ENCODE assay signal across 20 cellular contexts in the genomic region with DNA sequence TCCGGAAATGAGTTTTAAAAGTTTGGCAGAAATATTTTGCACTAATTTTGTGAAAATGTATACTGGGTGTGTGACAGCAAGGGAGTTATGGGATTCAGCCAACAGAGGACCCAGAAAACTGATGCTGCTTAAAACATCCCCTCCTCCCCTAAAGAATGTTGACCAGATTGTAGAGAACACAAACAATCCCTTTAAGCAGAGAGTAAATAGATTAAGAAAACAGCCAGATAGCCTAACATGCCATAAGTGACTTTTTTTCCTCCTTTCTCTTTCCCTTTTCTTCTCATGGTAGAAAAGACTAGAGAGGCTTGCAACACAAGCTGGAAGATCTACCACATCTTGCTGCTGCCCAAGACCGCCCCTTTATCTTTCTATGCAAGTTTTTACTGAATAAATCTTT.
DNase-seq lines count a peak whose midpoint lies in the region; ATAC-seq and TF ChIP-seq lines count a peak whose summit lies in the region.
"Had no signal": no experiment of that assay in that cellular context is flagged by ENCODE, and none has a peak within 500 bp of the region (broad histone marks: within the 10 kb centered on the region; RNA-seq: fewer than 3 reads in every experiment).

No MANE protein-coding gene starts in this region.

- H2BK5ac ChIP-seq in H9 (ENCODE audit: insufficient read length, low read length) (no peak overlapping the region), trophoblast cell (ENCODE audit: low read depth, low read length, poor library complexity) (no peak overlapping the region)

- H3K27ac ChIP-seq in H9 (ENCODE audit: insufficient read length, low read depth, low read length): peak overlapping the region; percentile 86
- no peak overlapping the region for H3K27ac ChIP-seq in PC-9
- no peak overlapping the region for H3K27ac ChIP-seq in hepatocyte
- H3K27ac ChIP-seq in trophoblast cell (ENCODE audit: low read depth, low read length): peak overlapping the region; percentile 4
- H3K27ac ChIP-seq: coronary artery, heart left ventricle, pancreas had no signal

- no peaks in the 10 kb centered on the region for H3F3A ChIP-seq in PC-9 (ENCODE audit: insufficient read depth, low read depth)

- H3K9me3 Mint-ChIP-seq in H9: peaks cover 2 to 10% of the 10 kb centered on the region in 2 experiments; a peak in 4 of 5 replicates
- H3K9me3 Mint-ChIP-seq: stimulated activated memory B cell treated with anti-CD40 and anti-IgM and Interleukin-4, amounts not matched to agents 10 μg/mL and 1 μg/mL and 100 μg/mL, for 72 hours had no signal

- H3K4me3 ChIP-seq in PC-9: no peak overlapping the region
- H3K4me3 ChIP-seq in hepatocyte: no peak overlapping the region
- no peak overlapping the region for H3K4me3 ChIP-seq in trophoblast cell (ENCODE audit: low read depth, low read length)
- H3K4me3 ChIP-seq: coronary artery, heart left ventricle, pancreas, sigmoid colon had no signal

- H3K9me2 ChIP-seq in PC-9 (ENCODE audit: insufficient read depth): no peaks in the 10 kb centered on the region; the same call in 1 of the 2 replicates
- H3K9me2 ChIP-seq in hepatocyte (replicated peaks; ENCODE audit: insufficient read depth): no peaks in the 10 kb centered on the region

- H3K4me2 ChIP-seq in H9 (ENCODE audit: insufficient read depth, insufficient read length, low read length): no peak overlapping the region
- no peak overlapping the region for H3K4me2 ChIP-seq in PC-9
- H3K4me2 ChIP-seq in hepatocyte: peak overlapping the region; percentile 39
- no peak overlapping the region for H3K4me2 ChIP-seq in trophoblast cell (ENCODE audit: low read length)

- H3K9ac ChIP-seq in H9 (ENCODE audit: extremely low read depth, insufficient read length, low read length) (no peak overlapping the region), trophoblast cell (ENCODE audit: low read length) (no peak overlapping the region)

- peak overlapping the region; percentile 67 for H2BK12ac ChIP-seq in H9 (ENCODE audit: insufficient read length, low read depth, low read length)
- H2BK12ac ChIP-seq in trophoblast cell (ENCODE audit: low read length): no peak overlapping the region

- H3K36me3 ChIP-seq in PC-9 (ENCODE audit: low read depth): no peaks in the 10 kb centered on the region
- no peaks in the 10 kb centered on the region for H3K36me3 ChIP-seq in hepatocyte (replicated peaks; ENCODE audit: insufficient read depth, low read depth)
- H3K36me3 ChIP-seq in trophoblast cell (ENCODE audit: control insufficient read depth in 1 of 2, insufficient read depth in 2 of 2, low read length in 2 of 2): no peaks in the 10 kb centered on the region
- H3K36me3 ChIP-seq: heart left ventricle, pancreas, sigmoid colon had no signal

- peaks cover 36 to 46% of the 10 kb centered on the region in 2 experiments for H3K4me1 Mint-ChIP-seq in H9

- H3K4me3 Mint-ChIP-seq in H9: no peak overlapping the region
- H3K4me3 Mint-ChIP-seq: naive B cell; stimulated activated memory B cell treated with anti-CD40 and anti-IgM and Interleukin-4, amounts not matched to agents 10 μg/mL and 1 μg/mL and 100 μg/mL, for 72 hours had no signal

- H3K56ac ChIP-seq in H9 (ENCODE audit: insufficient read length, low read depth, low read length): no peak overlapping the region

- no peak overlapping the region for H4K12ac ChIP-seq in trophoblast cell (ENCODE audit: low read depth, low read length)

- no peak overlapping the region for H3K4ac ChIP-seq in H9 (ENCODE audit: low read depth, low read length)
- no peak overlapping the region for H3K4ac ChIP-seq in trophoblast cell (ENCODE audit: low read depth, low read length)

- H4K91ac ChIP-seq in H9 (ENCODE audit: insufficient read length, low read depth, low read length) (no peak overlapping the region), trophoblast cell (ENCODE audit: low read depth, low read length) (peak overlapping the region; percentile 5)

- H3K27me3 ChIP-seq in H9 (ENCODE audit: insufficient read depth, low read length): no peaks in the 10 kb centered on the region
- no peaks in the 10 kb centered on the region for H3K27me3 ChIP-seq in PC-9 (ENCODE audit: insufficient read depth, low read depth)
- no peaks in the 10 kb centered on the region for H3K27me3 ChIP-seq in hepatocyte
- no peaks in the 10 kb centered on the region for H3K27me3 ChIP-seq in trophoblast cell (ENCODE audit: insufficient read depth, low read length)
- H3K27me3 ChIP-seq: heart left ventricle, pancreas, sigmoid colon had no signal

- DNase-seq in H9 (no peak), PC-9 (no peak), hepatocyte (ENCODE audit: low spot score) (no peak), trophoblast cell (no peak)
- no peak for DNase-seq in effector CD4-positive, alpha-beta T cell
- DNase-seq in stimulated activated CD4-positive, alpha-beta T cell treated with anti-CD3 and anti-CD28 coated beads, Interleukin-1b, Interleukin-23, amount 100 ng/mL, for 48 hours: no peak
- DNase-seq: activated CD4-positive, alpha-beta T cell treated with anti-CD3 and anti-CD28 coated beads for 4 hours; GOT3; heart left ventricle; Kasumi-1; naive B cell; NCI-H1092 treated with DMSO at 0.1 percent for 48 hours; NCI-H2029 treated with DMSO at 0.1 percent for 48 hours; NCI-H446 treated with DMSO at 0.1 percent for 48 hours; pancreas; sigmoid colon had no signal

- H3K14ac ChIP-seq in H9 (ENCODE audit: insufficient read depth, low read length): no peak overlapping the region
- H3K14ac ChIP-seq in trophoblast cell (ENCODE audit: low read length): no peak overlapping the region

- H4K8ac ChIP-seq in H9 (replicated peaks; ENCODE audit: insufficient read length, low read depth, low read length) (no peak overlapping the region), trophoblast cell (ENCODE audit: low read depth, low read length) (no peak overlapping the region)

- TF ChIP-seq CTCF in H9 (conservative IDR thresholded peaks at IDR 0.05) (no peak), PC-9 (conservative IDR thresholded peaks at IDR 0.05) (no peak), hepatocyte (IDR thresholded peaks at IDR 0.05; ENCODE audit: poor library complexity) (no peak)

- peaks cover 3% of the 10 kb centered on the region; the same call in 1 of the 2 replicates for H3K4me1 ChIP-seq in H9 (ENCODE audit: insufficient read depth, low read length)
- H3K4me1 ChIP-seq in PC-9 (replicated peaks; ENCODE audit: insufficient read depth): 0 out of 2 replicates have a peak, but pooled peaks cover 14% of the 10 kb centered on the region
- H3K4me1 ChIP-seq in hepatocyte (ENCODE audit: insufficient read depth): no peaks in the 10 kb centered on the region
- peaks cover 0 to 3% of the 10 kb centered on the region in 2 experiments for H3K4me1 ChIP-seq in trophoblast cell (ENCODE audit: control insufficient read depth in 1 of 2, insufficient read depth in 2 of 2, low read length in 2 of 2)
- H3K4me1 ChIP-seq: pancreas had no signal

- H2AFZ ChIP-seq in H9 (ENCODE audit: low read length) (no peak overlapping the region), PC-9 (0 out of 2 replicates have a peak overlapping the region, but pooled peaks have one; percentile 9), hepatocyte (no peak overlapping the region), trophoblast cell (ENCODE audit: insufficient read depth, low read length, poor library complexity) (no peak overlapping the region)

- intact Hi-C loops in PC-9 (cut with micrococcal nuclease; ENCODE audit: unreplicated experiment): no loop called here

- peaks cover 4 to 7% (median 5%) of the 10 kb centered on the region in 3 experiments for H3K36me3 Mint-ChIP-seq in H9 (ENCODE audit: insufficient read depth in 1 of 3, low read depth in 3 of 3)
- H3K36me3 Mint-ChIP-seq: activated naive CD4-positive, alpha-beta T cell treated with anti-CD3 and anti-CD28 coated beads, Interleukin-2, amount 50 U/mL, for 72 hours had no signal

- ATAC-seq in HG02759 (IDR thresholded peaks at IDR 0.05; ENCODE audit: unreplicated experiment): no peak
- ATAC-seq: activated naive CD4-positive, alpha-beta T cell treated with anti-CD3 and anti-CD28 coated beads, Interleukin-2, amount 50 U/mL, for 72 hours; heart left ventricle; pancreas; stimulated activated memory B cell treated with anti-CD40 and anti-IgM and Interleukin-4, amounts not matched to agents 10 μg/mL and 1 μg/mL and 100 μg/mL, for 72 hours had no signal

- no peaks in the 10 kb centered on the region for H4K20me1 ChIP-seq in H9 (ENCODE audit: control insufficient read depth, insufficient read depth, insufficient read length)
- no peaks in the 10 kb centered on the region for H4K20me1 ChIP-seq in PC-9 (ENCODE audit: insufficient read depth)
- H4K20me1 ChIP-seq in hepatocyte (ENCODE audit: insufficient read depth, poor library complexity, severe bottlenecking): no peaks in the 10 kb centered on the region

- H2BK120ac ChIP-seq in H9 (ENCODE audit: low read depth, low read length, poor library complexity, severe bottlenecking) (no peak overlapping the region), trophoblast cell (ENCODE audit: insufficient read depth, low read length, poor library complexity) (no peak overlapping the region)

- H2BK15ac ChIP-seq in H9 (ENCODE audit: low read depth, low read length): no peak overlapping the region

- no peak overlapping the region for H4K5ac ChIP-seq in H9 (ENCODE audit: insufficient read length, low read depth, low read length)

- H3K79me1 ChIP-seq in H9 (ENCODE audit: insufficient read depth, low read depth, low read length, poor library complexity, severe bottlenecking): no peaks in the 10 kb centered on the region
- no peaks in the 10 kb centered on the region for H3K79me1 ChIP-seq in trophoblast cell (ENCODE audit: low read length)

- H3K79me2 ChIP-seq in H9 (ENCODE audit: insufficient read depth, low read length) (no peaks in the 10 kb centered on the region), PC-9 (ENCODE audit: low read depth) (no peaks in the 10 kb centered on the region), hepatocyte (no peaks in the 10 kb centered on the region), trophoblast cell (ENCODE audit: control insufficient read depth, insufficient read depth, low read length, poor library complexity) (no peaks in the 10 kb centered on the region)

- H3K27me3 Mint-ChIP-seq in H9 (ENCODE audit: low read depth): no peaks in the 10 kb centered on the region
- H3K27me3 Mint-ChIP-seq: stimulated activated memory B cell treated with anti-CD40 and anti-IgM and Interleukin-4, amounts not matched to agents 10 μg/mL and 1 μg/mL and 100 μg/mL, for 72 hours had no signal

- no peaks in the 10 kb centered on the region for H3K23me2 ChIP-seq in H9 (ENCODE audit: insufficient read length, low read depth, low read length, poor library complexity, severe bottlenecking)

- POLR2A ChIA-PET in PC-9 (lab: Charles Lee; ENCODE audit: unreplicated experiment): no interaction called here

- WGBS in H9 (ENCODE audit: extremely low coverage, insufficient read length, low lambda C conversion rate): no CpG with 5 or more reads among the region's 2 CpGs
- 56% methylated on average over 2 of the region's 2 CpGs for WGBS in hepatocyte (ENCODE audit: low lambda C conversion rate, missing lambda C conversion rate)
- no CpG with 5 or more reads among the region's 2 CpGs for WGBS in trophoblast cell (ENCODE audit: extremely low coverage, insufficient coverage, insufficient read length)

- no peak overlapping the region for H3T11ph ChIP-seq in H9 (ENCODE audit: low read length)

- H2BK20ac ChIP-seq in H9 (ENCODE audit: low read depth, low read length, poor library complexity, severe bottlenecking): no peak overlapping the region

- H3K23ac ChIP-seq in H9 (ENCODE audit: insufficient read length, low read depth, low read length) (no peak overlapping the region), trophoblast cell (ENCODE audit: low read length) (no peak overlapping the region)

- H3K18ac ChIP-seq in H9 (ENCODE audit: insufficient read length, low read depth, low read length) (no peak overlapping the region), trophoblast cell (ENCODE audit: low read length) (no peak overlapping the region)

- no peak overlapping the region for H2AK5ac ChIP-seq in H9 (ENCODE audit: insufficient read length, low read length)
- no peak overlapping the region for H2AK5ac ChIP-seq in trophoblast cell (ENCODE audit: low read length)

- BruUV-seq in PC-9 (replicated peaks; lab: Mats Ljungman, UMichigan): no TSS peak

- no peaks in the 10 kb centered on the region for H3K9me3 ChIP-seq in H9 (ENCODE audit: control insufficient read depth, low read depth, low read length)
- H3K9me3 ChIP-seq in PC-9 (ENCODE audit: insufficient read depth, low read depth): no peaks in the 10 kb centered on the region; the same call in 1 of the 2 replicates
- no peaks in the 10 kb centered on the region for H3K9me3 ChIP-seq in hepatocyte (ENCODE audit: low read depth)
- H3K9me3 ChIP-seq in trophoblast cell (ENCODE audit: insufficient read depth, low read depth, low read length): no peaks in the 10 kb centered on the region
- H3K9me3 ChIP-seq: heart left ventricle, pancreas, sigmoid colon had no signal

- H3K27ac Mint-ChIP-seq in H9: peak overlapping the region; percentile 81 to 97 (median 95)
- H3K27ac Mint-ChIP-seq: activated naive CD4-positive, alpha-beta T cell treated with anti-CD3 and anti-CD28 coated beads, Interleukin-2, amount 50 U/mL, for 72 hours; naive B cell; stimulated activated memory B cell treated with anti-CD40 and anti-IgM and Interleukin-4, amounts not matched to agents 10 μg/mL and 1 μg/mL and 100 μg/mL, for 72 hours had no signal

- CTCF ChIA-PET in PC-9 (lab: Charles Lee): no interaction called here

Comparison
In these comparisons a context has a peak if more than half of its experiments do, and no peak if none do; other contexts are left out.
1. H3K27ac ChIP-seq: peak in H9 (single experiment) and trophoblast cell (single experiment); none in PC-9 (single experiment) and hepatocyte (single experiment).